In genomic region chr1:41024953-41025352, GRCh38 we compare ENCODE assay signal across 24 cellular contexts. TPM values are rescaled to one million over a fixed set of nuclear protein-coding genes. Genes with fewer than 3 reads are reported as not detected.
DNase-seq lines count a peak whose midpoint lies in the region; ATAC-seq and TF ChIP-seq lines count a peak whose summit lies in the region.
"Had no signal": no experiment of that assay in that cellular context is flagged by ENCODE, and none has a peak within 500 bp of the region (broad histone marks: within the 10 kb centered on the region; RNA-seq: fewer than 3 reads in every experiment).

No MANE protein-coding gene starts in this region.

- no peak overlapping the region for H3K4me3 ChIP-seq in cardiac muscle cell
- no peak overlapping the region for H3K4me3 ChIP-seq in OCI-LY1 (ENCODE audit: low read depth, low read length, poor library complexity, severe bottlenecking)
- H3K4me3 ChIP-seq in endodermal cell (ENCODE audit: low read length): no peak overlapping the region
- H3K4me3 ChIP-seq: adrenal gland had no signal

- no peak overlapping the region for H3K4me2 ChIP-seq in OCI-LY1 (ENCODE audit: low read length)
- H3K4me2 ChIP-seq: KMS-11 had no signal

- H3K79me2 ChIP-seq in OCI-LY1 (ENCODE audit: insufficient read depth, low read length): no peaks in the 10 kb centered on the region

- no peak overlapping the region for H2AFZ ChIP-seq in OCI-LY1 (ENCODE audit: low read length)

- H3K4me3 Mint-ChIP-seq in endodermal cell: no peak overlapping the region
- no peak overlapping the region for H3K4me3 Mint-ChIP-seq in type B pancreatic cell
- H3K4me3 Mint-ChIP-seq: brain had no signal

- DNase-seq in cardiac muscle cell (ENCODE audit: low read depth in 1 of 2, low spot score in 1 of 2): no peak
- no peak for DNase-seq in left cardiac atrium
- peak; percentile 63 for DNase-seq in endodermal cell
- DNase-seq in type B pancreatic cell (ENCODE audit: extremely low spot score, unreplicated experiment): no peak
- no peak for DNase-seq in DMS79 (lab: John Stamatoyannopoulos, UW)
- DNase-seq: activated CD4-positive, alpha-beta T cell treated with anti-CD3 and anti-CD28 coated beads for 48 hours; activated T-cell treated with anti-CD3 and anti-CD28 coated beads, Interleukin-2, amount 50 U/mL, for 48 hours; adrenal gland; effector memory CD4-positive, alpha-beta T cell; EL; foreskin fibroblast; left colon; NCI-H1436; NCI-H2081 treated with DMSO at 0.1 percent for 48 hours; NCI-H345; nucleus accumbens; stimulated activated naive CD4-positive, alpha-beta T cell treated with Interleukin-2 at 50 U/mL for 16 hours had no signal

- 60 to 80% methylated on average over 1 to 2 of the region's 2 CpGs for WGBS in endodermal cell (ENCODE audit: insufficient coverage in 1 of 2, insufficient read length in 1 of 2), 2 experiments

- TF ChIP-seq CTCF in cardiac muscle cell (IDR thresholded peaks at IDR 0.05; ENCODE audit: low read depth, low read length) (no peak), OCI-LY1 (IDR thresholded peaks at IDR 0.05; ENCODE audit: low read length) (no peak), endodermal cell (conservative IDR thresholded peaks at IDR 0.05) (peak; percentile 48), type B pancreatic cell (conservative IDR thresholded peaks at IDR 0.05) (peak; percentile 49)

- H3K36me3 ChIP-seq in cardiac muscle cell (peaks cover 31% of the 10 kb centered on the region), OCI-LY1 (ENCODE audit: insufficient read depth, low read length) (0 out of 2 replicates have a peak, but pooled peaks cover 14% of the 10 kb centered on the region), endodermal cell (ENCODE audit: control insufficient read depth, insufficient read depth, low read length) (peaks cover 6% of the 10 kb centered on the region)

- H3K27ac Mint-ChIP-seq in endodermal cell: no peak overlapping the region
- H3K27ac Mint-ChIP-seq in type B pancreatic cell: no peak overlapping the region

- H4K20me1 ChIP-seq in OCI-LY1 (ENCODE audit: insufficient read depth, low read length): no peaks in the 10 kb centered on the region

- H3K9ac ChIP-seq in OCI-LY1 (ENCODE audit: low read length) (no peak overlapping the region), endodermal cell (ENCODE audit: extremely low read depth, low read length, poor library complexity, severe bottlenecking) (no peak overlapping the region)
- H3K9ac ChIP-seq: KMS-11 had no signal

- no peaks in the 10 kb centered on the region for H3F3A ChIP-seq in OCI-LY1 (ENCODE audit: insufficient read depth, low read length)

- H3K9me3 Mint-ChIP-seq in endodermal cell (no peaks in the 10 kb centered on the region), type B pancreatic cell (no peaks in the 10 kb centered on the region)

- peak overlapping the region; percentile 60 for H3K27ac ChIP-seq in cardiac muscle cell
- peak overlapping the region; percentile 13 for H3K27ac ChIP-seq in OCI-LY1 (ENCODE audit: low read depth, low read length, poor library complexity, severe bottlenecking)
- no peak overlapping the region for H3K27ac ChIP-seq in endodermal cell (ENCODE audit: low read depth, low read length)
- H3K27ac ChIP-seq: adrenal gland, C4-2B, KMS-11 had no signal

- no peaks in the 10 kb centered on the region for H3K9me2 ChIP-seq in OCI-LY1 (ENCODE audit: low read depth, low read length)

- ATAC-seq in left cardiac atrium: no peak
- ATAC-seq in GM19328 (IDR thresholded peaks at IDR 0.05; ENCODE audit: unreplicated experiment): no peak
- no peak for ATAC-seq in GM21576 (IDR thresholded peaks at IDR 0.05; ENCODE audit: unreplicated experiment)
- ATAC-seq: left colon had no signal

- no peaks in the 10 kb centered on the region for H3K9me3 ChIP-seq in cardiac muscle cell (ENCODE audit: low read depth)
- no peaks in the 10 kb centered on the region for H3K9me3 ChIP-seq in OCI-LY1 (ENCODE audit: low read length)
- H3K9me3 ChIP-seq in endodermal cell (ENCODE audit: control insufficient read depth, low read length): no peaks in the 10 kb centered on the region
- H3K9me3 ChIP-seq: adrenal gland had no signal

- no peaks in the 10 kb centered on the region for H3K27me3 ChIP-seq in cardiac muscle cell
- no peaks in the 10 kb centered on the region for H3K27me3 ChIP-seq in OCI-LY1 (ENCODE audit: insufficient read depth, low read length)
- no peaks in the 10 kb centered on the region for H3K27me3 ChIP-seq in endodermal cell (ENCODE audit: control insufficient read depth, insufficient read depth, low read length, poor library complexity, severe bottlenecking)
- H3K27me3 ChIP-seq: adrenal gland had no signal

- no peaks in the 10 kb centered on the region for H3K4me1 Mint-ChIP-seq in endodermal cell
- H3K4me1 Mint-ChIP-seq in type B pancreatic cell (ENCODE audit: unreplicated experiment): peaks cover 19% of the 10 kb centered on the region
- H3K4me1 Mint-ChIP-seq: brain had no signal

- peaks cover 16% of the 10 kb centered on the region for H3K36me3 Mint-ChIP-seq in endodermal cell (ENCODE audit: low read depth)
- peaks cover 12% of the 10 kb centered on the region for H3K36me3 Mint-ChIP-seq in type B pancreatic cell

- peaks cover 2% of the 10 kb centered on the region for H3K27me3 Mint-ChIP-seq in endodermal cell (ENCODE audit: insufficient read depth)
- no peaks in the 10 kb centered on the region for H3K27me3 Mint-ChIP-seq in type B pancreatic cell
- H3K27me3 Mint-ChIP-seq: brain had no signal

- H3K4me1 ChIP-seq in cardiac muscle cell (ENCODE audit: low read depth) (no peaks in the 10 kb centered on the region), OCI-LY1 (ENCODE audit: insufficient read depth, low read length, severe bottlenecking) (peaks cover 15% of the 10 kb centered on the region), endodermal cell (ENCODE audit: control insufficient read depth, insufficient read depth, low read length) (no peaks in the 10 kb centered on the region)

- intact Hi-C loops in left cardiac atrium (cut with DNase I): no loop called here

RNA-seq across cellular contexts. Expression of gene SLFNL1, which starts 3.4 kb away (rescaled TPM):
- total RNA-seq in cardiac muscle cell: 1.5 and 3.0 TPM in 2 replicates
- polyA plus RNA-seq in cardiac muscle cell: 0.73 and 1.0 TPM in 2 replicates
- under 1 TPM; 0.21 to 0.37 TPM for total RNA-seq in left cardiac atrium
- total RNA-seq in endodermal cell: under 1 TPM in 1 of 2 donors, not detected in 1; 0.15 TPM
- 0.18 TPM for polyA plus RNA-seq in endodermal cell (2013, experiment 1 of 2)
- polyA plus RNA-seq in endodermal cell (2013, experiment 2 of 2): 0.08 TPM
- 0.14 and 0.60 TPM in 2 replicates for total RNA-seq in type B pancreatic cell (ENCODE audit: low replicate concordance)
- total RNA-seq: H4 had no signal

RNA-seq across cellular contexts. Expression of gene CTPS1, which starts 45.5 kb away (rescaled TPM):
- 18.7 and 25.2 TPM in 2 replicates for total RNA-seq in cardiac muscle cell
- polyA plus RNA-seq in cardiac muscle cell: 26.0 and 38.0 TPM in 2 replicates
- total RNA-seq in left cardiac atrium: 10 to 100 TPM; 10.3 to 18.3 TPM
- 10 to 100 TPM; 79.9 to 84.0 TPM for total RNA-seq in endodermal cell
- 70.3 TPM for polyA plus RNA-seq in endodermal cell (2013, experiment 1 of 2)
- 64.4 TPM for polyA plus RNA-seq in endodermal cell (2013, experiment 2 of 2)
- 34.3 and 60.5 TPM in 2 replicates for total RNA-seq in type B pancreatic cell (ENCODE audit: low replicate concordance)

Comparison
In these comparisons a context has a peak if more than half of its experiments do, and no peak if none do; other contexts are left out.
1. CTCF ChIP-seq: peak in endodermal cell (single experiment) and type B pancreatic cell (single experiment); none in cardiac muscle cell (single experiment) and OCI-LY1 (single experiment).